ENCODE assay signal across 18 cellular contexts in the genomic region with DNA sequence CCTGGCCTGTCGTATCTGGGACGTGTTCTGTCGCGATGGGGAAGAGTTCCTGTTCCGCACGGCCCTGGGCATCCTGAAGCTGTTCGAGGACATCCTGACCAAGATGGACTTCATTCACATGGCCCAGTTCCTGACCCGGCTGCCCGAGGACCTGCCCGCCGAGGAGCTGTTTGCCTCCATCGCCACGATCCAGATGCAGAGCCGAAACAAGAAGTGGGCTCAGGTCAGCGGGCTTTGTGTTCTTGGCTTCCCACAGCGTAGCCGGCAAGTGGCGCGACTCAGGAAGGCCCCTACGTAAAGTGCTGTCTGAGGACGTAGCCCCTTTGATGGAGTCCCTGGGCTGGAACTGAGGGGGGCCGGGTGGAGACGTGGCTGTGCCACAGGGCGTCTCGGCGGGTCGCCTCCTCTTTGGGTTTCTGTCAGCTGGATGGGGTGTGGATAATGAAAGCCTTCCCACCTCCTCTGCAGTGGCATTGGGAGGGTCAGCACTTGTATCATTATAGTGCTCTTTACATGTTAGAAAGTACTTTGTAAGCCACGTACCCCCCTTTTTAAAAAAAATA.
"Had no signal": no experiment of that assay in that cellular context is flagged by ENCODE, and none has a peak within 500 bp of the region (broad histone marks: within the 10 kb centered on the region; RNA-seq: fewer than 3 reads in every experiment).

No MANE protein-coding gene starts in this region.

- H3K27ac ChIP-seq: colonic mucosa, foreskin keratinocyte, hepatocyte, left ventricle myocardium inferior, right atrium auricular region had no signal

- H3K27me3 Mint-ChIP-seq: naive thymus-derived CD8-positive, alpha-beta T cell had no signal

- H3K4me3 ChIP-seq: colonic mucosa, hepatocyte, left ventricle myocardium inferior, right atrium auricular region had no signal

- H3K4me3 Mint-ChIP-seq: naive thymus-derived CD8-positive, alpha-beta T cell; neural crest cell had no signal

- DNase-seq: colonic mucosa; dermis blood vessel endothelial cell; erythroblast; foreskin keratinocyte; head of caudate nucleus; kidney; left cardiac atrium; left ventricle myocardium inferior; mammary epithelial cell; occipital lobe; small intestine; stimulated activated CD4-positive, alpha-beta T cell treated with anti-CD3 and anti-CD28 coated beads, Interleukin-2, amount 100 ng/mL, for 48 hours; stimulated activated naive CD4-positive, alpha-beta T cell treated with Interleukin-2 at 50 U/mL for 16 hours; trophoblast cell had no signal

- H3K27me3 ChIP-seq: colonic mucosa, foreskin keratinocyte, hepatocyte, right atrium auricular region had no signal

- H3K4me1 ChIP-seq: colonic mucosa, left ventricle myocardium inferior, right atrium auricular region had no signal

- ATAC-seq: foreskin keratinocyte; left cardiac atrium; naive thymus-derived CD8-positive, alpha-beta T cell had no signal

- H3K9me3 Mint-ChIP-seq: naive thymus-derived CD8-positive, alpha-beta T cell; neural crest cell had no signal

- H2AFZ ChIP-seq: hepatocyte had no signal

- H3K9me3 ChIP-seq: colonic mucosa, left ventricle myocardium inferior, right atrium auricular region had no signal

- H3K36me3 ChIP-seq: colonic mucosa had no signal

- H3K4me2 ChIP-seq: hepatocyte had no signal
